In the genomic region with DNA sequence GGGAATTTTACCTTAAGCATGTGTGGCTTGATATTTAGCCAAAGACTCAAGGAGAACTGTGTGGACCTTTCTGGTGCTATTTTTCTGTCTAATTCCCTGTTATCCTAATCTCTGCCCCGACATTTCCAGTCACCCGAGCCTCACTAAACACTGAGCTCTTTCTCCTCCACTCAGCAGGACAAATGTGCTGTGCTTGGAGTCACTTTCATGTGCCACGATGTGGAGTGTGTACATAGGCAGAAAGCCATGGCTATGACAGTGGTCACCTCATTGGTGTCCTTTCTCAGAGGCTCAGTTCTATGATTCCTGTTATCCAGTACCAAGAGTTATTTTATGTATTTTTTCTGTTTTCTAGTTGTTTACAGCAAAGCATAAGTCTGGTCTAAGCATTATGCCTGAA, we compare ENCODE assay signal across 18 cellular contexts.
DNase-seq lines count a peak whose midpoint lies in the region; ATAC-seq and TF ChIP-seq lines count a peak whose summit lies in the region.
"Had no signal": no experiment of that assay in that cellular context is flagged by ENCODE, and none has a peak within 500 bp of the region (broad histone marks: within the 10 kb centered on the region; RNA-seq: fewer than 3 reads in every experiment).

No MANE protein-coding gene starts in this region.

- H3K79me2 ChIP-seq in fibroblast of lung (ENCODE audit: control insufficient read depth, insufficient read depth, low read length): no peaks in the 10 kb centered on the region

- H3K9ac ChIP-seq in fibroblast of lung (ENCODE audit: insufficient read depth, low read length): no peak overlapping the region

- H3K27me3 ChIP-seq in right cardiac atrium (ENCODE audit: control insufficient read depth, insufficient read depth) (no peaks in the 10 kb centered on the region), right atrium auricular region (no peaks in the 10 kb centered on the region), fibroblast of lung (ENCODE audit: control insufficient read depth, insufficient read depth, low read length) (no peaks in the 10 kb centered on the region)
- H3K27me3 ChIP-seq: SJCRH30 had no signal

- H3K4me3 ChIP-seq in right cardiac atrium (ENCODE audit: low read length) (no peak overlapping the region), right atrium auricular region (no peak overlapping the region), fibroblast of lung (replicated peaks in 1 of 4; ENCODE audit: control extremely low read depth in 1 of 4, insufficient read depth in 1 of 4, low read depth in 3 of 4, low read length in 4 of 4) (no peak overlapping the region)
- H3K4me3 ChIP-seq: HAP-1, PC-9, SJCRH30 had no signal

- no peaks in the 10 kb centered on the region for H3K9me3 ChIP-seq in right cardiac atrium (ENCODE audit: control insufficient read depth, low read length)
- no peaks in the 10 kb centered on the region for H3K9me3 ChIP-seq in right atrium auricular region
- H3K9me3 ChIP-seq in fibroblast of lung (ENCODE audit: control insufficient read depth, insufficient read depth, low read depth, low read length): no peaks in the 10 kb centered on the region
- H3K9me3 ChIP-seq: HAP-1, SJCRH30 had no signal

- no peaks in the 10 kb centered on the region for H4K20me1 ChIP-seq in fibroblast of lung (ENCODE audit: control insufficient read depth, extremely low read depth, insufficient read depth, low read length)

- peak overlapping the region; percentile 35 for H2AFZ ChIP-seq in fibroblast of lung (ENCODE audit: low read length)
- H2AFZ ChIP-seq: PC-9 had no signal

- H3K4me1 ChIP-seq in right cardiac atrium (ENCODE audit: control insufficient read depth, insufficient read depth, low read length) (no peaks in the 10 kb centered on the region), right atrium auricular region (peaks cover 0 to 17% of the 10 kb centered on the region in 2 donors), fibroblast of lung (ENCODE audit: control insufficient read depth, extremely low read depth, insufficient read depth, low read length) (no peaks in the 10 kb centered on the region)
- H3K4me1 ChIP-seq: HAP-1, SJCRH30 had no signal

- DNase-seq in right cardiac atrium (no peak), right atrium auricular region (ENCODE audit: low spot score) (no peak), NCI-H2029 treated with DMSO at 0.1 percent for 48 hours (lab: John Stamatoyannopoulos, UW) (peak; percentile 16), fibroblast of lung (ENCODE audit: low read depth in 2 of 2) (no peak), EL (no peak)
- DNase-seq: ACHN; C1 segment of cervical spinal cord; CD8-positive, alpha-beta memory T cell; DND-41; MM.1S; NCI-H1105 treated with DMSO at 0.1 percent for 48 hours; NCI-H1694; NCI-H226; PC-9; SJCRH30 had no signal

- no peak overlapping the region for H3K4me2 ChIP-seq in fibroblast of lung (ENCODE audit: extremely low read depth, insufficient read depth, low read length)
- H3K4me2 ChIP-seq: PC-9 had no signal

- H3K27ac ChIP-seq in right cardiac atrium (ENCODE audit: low read length): no peak overlapping the region
- no peak overlapping the region for H3K27ac ChIP-seq in right atrium auricular region
- H3K27ac ChIP-seq in fibroblast of lung (ENCODE audit: insufficient read depth, low read length): no peak overlapping the region
- H3K27ac ChIP-seq: PC-9, SJCRH30 had no signal

- peak; percentile 41 to 61 for ATAC-seq in right cardiac atrium
- no peak for ATAC-seq in HG03139 (IDR thresholded peaks at IDR 0.05; ENCODE audit: unreplicated experiment)
- no peak for ATAC-seq in HG02642 (IDR thresholded peaks at IDR 0.05; ENCODE audit: poor library complexity, unreplicated experiment)

- no peak for TF ChIP-seq CTCF in right atrium auricular region (IDR thresholded peaks at IDR 0.05)
- no peak for TF ChIP-seq CTCF in fibroblast of lung (conservative IDR thresholded peaks at IDR 0.05 in 1 of 2, IDR thresholded peaks at IDR 0.05 in 1 of 2; ENCODE audit: low read depth in 1 of 2, low read length in 2 of 2)

- intact Hi-C loops in right cardiac atrium (cut with DNase I): no loop called here

- no peaks in the 10 kb centered on the region for H3K36me3 ChIP-seq in right atrium auricular region
- H3K36me3 ChIP-seq in fibroblast of lung (ENCODE audit: control insufficient read depth, insufficient read depth, low read length): no peaks in the 10 kb centered on the region
- H3K36me3 ChIP-seq: HAP-1, SJCRH30 had no signal

- 26% methylated on average over 3 of the region's 3 CpGs for WGBS in right cardiac atrium

Comparison
In these comparisons a context has a peak if more than half of its experiments do, and no peak if none do; other contexts are left out.
1. ATAC-seq: peak in right cardiac atrium (2 of 2); none in HG03139 (single experiment) and HG02642 (single experiment).